ENCODE assay signal across 1 cellular context in genomic region chr1:35555601-35556477, GRCh38.
A peak's percentile ranks its signal among the peaks of the same experiment; 100 is the strongest.
TF ChIP-seq lines count a peak whose summit lies in the region.

No MANE protein-coding gene starts in this region.

TF ChIP-seq in HepG2, 621 proteins besides CTCF, POLR2A, EP300 and RAD21 (continued from another document and continues in another):
- peak; percentile 83; the same call in 1 of the 2 replicates for TF ChIP-seq ZBTB39 (CRISPR knock-in tag; IDR thresholded peaks at IDR 0.05)
- peak; percentile 50; the same call in 1 of the 2 replicates for TF ChIP-seq NCOR1 (IDR thresholded peaks at IDR 0.05; ENCODE audit: borderline replicate concordance, low read length)
- peak; percentile 39; the same call in 1 of the 2 replicates for TF ChIP-seq ZNF205 (CRISPR knock-in tag; IDR thresholded peaks at IDR 0.05)
- no peak for TF ChIP-seq ZNF879 (CRISPR knock-in tag; IDR thresholded peaks at IDR 0.05)
- TF ChIP-seq KDM5B (CRISPR knock-in tag; IDR thresholded peaks at IDR 0.05; ENCODE audit: borderline replicate concordance): no peak
- TF ChIP-seq DNMT1 (CRISPR knock-in tag; IDR thresholded peaks at IDR 0.05): no peak
- TF ChIP-seq, protein P1, sequence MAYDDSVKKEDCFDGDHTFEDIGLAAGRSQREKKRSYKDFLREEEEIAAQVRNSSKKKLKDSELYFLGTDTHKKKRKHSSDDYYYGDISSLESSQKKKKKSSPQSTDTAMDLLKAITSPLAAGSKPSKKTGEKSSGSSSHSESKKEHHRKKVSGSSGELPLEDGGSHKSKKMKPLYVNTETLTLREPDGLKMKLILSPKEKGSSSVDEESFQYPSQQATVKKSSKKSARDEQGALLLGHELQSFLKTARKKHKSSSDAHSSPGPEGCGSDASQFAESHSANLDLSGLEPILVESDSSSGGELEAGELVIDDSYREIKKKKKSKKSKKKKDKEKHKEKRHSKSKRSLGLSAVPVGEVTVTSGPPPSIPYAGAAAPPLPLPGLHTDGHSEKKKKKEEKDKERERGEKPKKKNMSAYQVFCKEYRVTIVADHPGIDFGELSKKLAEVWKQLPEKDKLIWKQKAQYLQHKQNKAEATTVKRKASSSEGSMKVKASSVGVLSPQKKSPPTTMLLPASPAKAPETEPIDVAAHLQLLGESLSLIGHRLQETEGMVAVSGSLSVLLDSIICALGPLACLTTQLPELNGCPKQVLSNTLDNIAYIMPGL (CRISPR knock-in tag; IDR thresholded peaks at IDR 0.05; ENCODE audit: borderline replicate concordance in 1 of 2, low read depth in 1 of 2): no peak
- TF ChIP-seq ZNF709 (CRISPR knock-in tag; IDR thresholded peaks at IDR 0.05): no peak
- no peak for TF ChIP-seq USF2 (IDR thresholded peaks at IDR 0.05; ENCODE audit: low read depth, low read length)
- no peak for TF ChIP-seq USF2 (CRISPR knock-in tag; IDR thresholded peaks at IDR 0.05; ENCODE audit: borderline replicate concordance)
- no peak for TF ChIP-seq MBD4 (IDR thresholded peaks at IDR 0.05; ENCODE audit: borderline replicate concordance, low read length)
- no peak for TF ChIP-seq ZNF691 (CRISPR knock-in tag; IDR thresholded peaks at IDR 0.05; ENCODE audit: borderline replicate concordance, low read depth)
- TF ChIP-seq ZNF337 (CRISPR knock-in tag; IDR thresholded peaks at IDR 0.05; ENCODE audit: borderline replicate concordance, low read depth): no peak
- 0 out of 2 replicates have a peak, but pooled peaks have one; percentile 10 for TF ChIP-seq DRAP1 (CRISPR knock-in tag; IDR thresholded peaks at IDR 0.05)
- TF ChIP-seq NFE2L1 (CRISPR knock-in tag; IDR thresholded peaks at IDR 0.05; ENCODE audit: borderline replicate concordance): no peak
- TF ChIP-seq PAX8 (CRISPR knock-in tag; IDR thresholded peaks at IDR 0.05; ENCODE audit: borderline replicate concordance): no peak
- TF ChIP-seq YY1 (IDR thresholded peaks at IDR 0.05; ENCODE audit: insufficient read depth, insufficient replicate concordance, low read depth, low read length): no peak
- TF ChIP-seq KLF13 (CRISPR knock-in tag; IDR thresholded peaks at IDR 0.05): no peak
- TF ChIP-seq XBP1 (CRISPR knock-in tag; IDR thresholded peaks at IDR 0.05): no peak
- TF ChIP-seq RARG (CRISPR knock-in tag; IDR thresholded peaks at IDR 0.05; ENCODE audit: low read depth): no peak
- TF ChIP-seq FOXA1 (IDR thresholded peaks at IDR 0.05): peak; percentile 87
- peak; percentile 95 for TF ChIP-seq FOXA1 (CRISPR knock-in tag; IDR thresholded peaks at IDR 0.05)
- no peak for TF ChIP-seq ZFP41 (CRISPR knock-in tag; IDR thresholded peaks at IDR 0.05; ENCODE audit: borderline replicate concordance)
- peak in 1 of 2 experiments; percentile 72; a peak in 2 of 4 replicates for TF ChIP-seq ATF4 (CRISPR knock-in tag; IDR thresholded peaks at IDR 0.05)
- TF ChIP-seq, protein P2, sequence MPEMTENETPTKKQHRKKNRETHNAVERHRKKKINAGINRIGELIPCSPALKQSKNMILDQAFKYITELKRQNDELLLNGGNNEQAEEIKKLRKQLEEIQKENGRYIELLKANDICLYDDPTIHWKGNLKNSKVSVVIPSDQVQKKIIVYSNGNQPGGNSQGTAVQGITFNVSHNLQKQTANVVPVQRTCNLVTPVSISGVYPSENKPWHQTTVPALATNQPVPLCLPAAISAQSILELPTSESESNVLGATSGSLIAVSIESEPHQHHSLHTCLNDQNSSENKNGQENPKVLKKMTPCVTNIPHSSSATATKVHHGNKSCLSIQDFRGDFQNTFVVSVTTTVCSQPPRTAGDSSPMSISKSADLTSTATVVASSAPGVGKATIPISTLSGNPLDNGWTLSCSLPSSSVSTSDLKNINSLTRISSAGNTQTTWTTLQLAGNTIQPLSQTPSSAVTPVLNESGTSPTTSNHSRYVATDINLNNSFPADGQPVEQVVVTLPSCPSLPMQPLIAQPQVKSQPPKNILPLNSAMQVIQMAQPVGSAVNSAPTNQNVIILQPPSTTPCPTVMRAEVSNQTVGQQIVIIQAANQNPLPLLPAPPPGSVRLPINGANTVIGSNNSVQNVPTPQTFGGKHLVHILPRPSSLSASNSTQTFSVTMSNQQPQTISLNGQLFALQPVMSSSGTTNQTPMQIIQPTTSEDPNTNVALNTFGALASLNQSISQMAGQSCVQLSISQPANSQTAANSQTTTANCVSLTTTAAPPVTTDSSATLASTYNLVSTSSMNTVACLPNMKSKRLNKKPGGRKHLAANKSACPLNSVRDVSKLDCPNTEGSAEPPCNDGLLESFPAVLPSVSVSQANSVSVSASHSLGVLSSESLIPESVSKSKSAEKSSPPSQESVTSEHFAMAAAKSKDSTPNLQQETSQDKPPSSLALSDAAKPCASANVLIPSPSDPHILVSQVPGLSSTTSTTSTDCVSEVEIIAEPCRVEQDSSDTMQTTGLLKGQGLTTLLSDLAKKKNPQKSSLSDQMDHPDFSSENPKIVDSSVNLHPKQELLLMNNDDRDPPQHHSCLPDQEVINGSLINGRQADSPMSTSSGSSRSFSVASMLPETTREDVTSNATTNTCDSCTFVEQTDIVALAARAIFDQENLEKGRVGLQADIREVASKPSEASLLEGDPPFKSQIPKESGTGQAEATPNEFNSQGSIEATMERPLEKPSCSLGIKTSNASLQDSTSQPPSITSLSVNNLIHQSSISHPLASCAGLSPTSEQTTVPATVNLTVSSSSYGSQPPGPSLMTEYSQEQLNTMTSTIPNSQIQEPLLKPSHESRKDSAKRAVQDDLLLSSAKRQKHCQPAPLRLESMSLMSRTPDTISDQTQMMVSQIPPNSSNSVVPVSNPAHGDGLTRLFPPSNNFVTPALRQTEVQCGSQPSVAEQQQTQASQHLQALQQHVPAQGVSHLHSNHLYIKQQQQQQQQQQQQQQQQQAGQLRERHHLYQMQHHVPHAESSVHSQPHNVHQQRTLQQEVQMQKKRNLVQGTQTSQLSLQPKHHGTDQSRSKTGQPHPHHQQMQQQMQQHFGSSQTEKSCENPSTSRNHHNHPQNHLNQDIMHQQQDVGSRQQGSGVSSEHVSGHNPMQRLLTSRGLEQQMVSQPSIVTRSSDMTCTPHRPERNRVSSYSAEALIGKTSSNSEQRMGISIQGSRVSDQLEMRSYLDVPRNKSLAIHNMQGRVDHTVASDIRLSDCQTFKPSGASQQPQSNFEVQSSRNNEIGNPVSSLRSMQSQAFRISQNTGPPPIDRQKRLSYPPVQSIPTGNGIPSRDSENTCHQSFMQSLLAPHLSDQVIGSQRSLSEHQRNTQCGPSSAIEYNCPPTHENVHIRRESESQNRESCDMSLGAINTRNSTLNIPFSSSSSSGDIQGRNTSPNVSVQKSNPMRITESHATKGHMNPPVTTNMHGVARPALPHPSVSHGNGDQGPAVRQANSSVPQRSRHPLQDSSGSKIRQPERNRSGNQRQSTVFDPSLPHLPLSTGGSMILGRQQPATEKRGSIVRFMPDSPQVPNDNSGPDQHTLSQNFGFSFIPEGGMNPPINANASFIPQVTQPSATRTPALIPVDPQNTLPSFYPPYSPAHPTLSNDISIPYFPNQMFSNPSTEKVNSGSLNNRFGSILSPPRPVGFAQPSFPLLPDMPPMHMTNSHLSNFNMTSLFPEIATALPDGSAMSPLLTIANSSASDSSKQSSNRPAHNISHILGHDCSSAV (CRISPR knock-in tag; IDR thresholded peaks at IDR 0.05; ENCODE audit: borderline replicate concordance): no peak
- TF ChIP-seq HOXA9 (CRISPR knock-in tag; IDR thresholded peaks at IDR 0.05; ENCODE audit: borderline replicate concordance): no peak
- TF ChIP-seq ZNF772 (CRISPR knock-in tag; IDR thresholded peaks at IDR 0.05): 0 out of 2 replicates have a peak, but pooled peaks have one; percentile 32
- TF ChIP-seq ARNT2 (CRISPR knock-in tag; IDR thresholded peaks at IDR 0.05; ENCODE audit: low read depth): no peak
- TF ChIP-seq ZNF260 (CRISPR knock-in tag; IDR thresholded peaks at IDR 0.05; ENCODE audit: borderline replicate concordance, low read depth): no peak
- no peak for TF ChIP-seq NFKB2 (CRISPR knock-in tag; IDR thresholded peaks at IDR 0.05; ENCODE audit: borderline replicate concordance)
- TF ChIP-seq ZNF883 (CRISPR knock-in tag; IDR thresholded peaks at IDR 0.05; ENCODE audit: not compliant biosample characterization): no peak
- TF ChIP-seq ZNF703 (CRISPR knock-in tag; IDR thresholded peaks at IDR 0.05; ENCODE audit: borderline replicate concordance): peak; percentile 45; the same call in 1 of the 2 replicates
- no peak for TF ChIP-seq PBX3 (CRISPR knock-in tag; IDR thresholded peaks at IDR 0.05; ENCODE audit: borderline replicate concordance)
- TF ChIP-seq, protein P3, sequence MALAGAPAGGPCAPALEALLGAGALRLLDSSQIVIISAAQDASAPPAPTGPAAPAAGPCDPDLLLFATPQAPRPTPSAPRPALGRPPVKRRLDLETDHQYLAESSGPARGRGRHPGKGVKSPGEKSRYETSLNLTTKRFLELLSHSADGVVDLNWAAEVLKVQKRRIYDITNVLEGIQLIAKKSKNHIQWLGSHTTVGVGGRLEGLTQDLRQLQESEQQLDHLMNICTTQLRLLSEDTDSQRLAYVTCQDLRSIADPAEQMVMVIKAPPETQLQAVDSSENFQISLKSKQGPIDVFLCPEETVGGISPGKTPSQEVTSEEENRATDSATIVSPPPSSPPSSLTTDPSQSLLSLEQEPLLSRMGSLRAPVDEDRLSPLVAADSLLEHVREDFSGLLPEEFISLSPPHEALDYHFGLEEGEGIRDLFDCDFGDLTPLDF (CRISPR knock-in tag; IDR thresholded peaks at IDR 0.05): no peak
- no peak for TF ChIP-seq ATM (IDR thresholded peaks at IDR 0.05; ENCODE audit: borderline replicate concordance)
- no peak for TF ChIP-seq RFX1 (IDR thresholded peaks at IDR 0.05)
- TF ChIP-seq ZNF629 (CRISPR knock-in tag; conservative IDR thresholded peaks at IDR 0.05): no peak
- TF ChIP-seq SMC3 (IDR thresholded peaks at IDR 0.05; ENCODE audit: low read length): no peak
- no peak for TF ChIP-seq ZNF567 (CRISPR knock-in tag; IDR thresholded peaks at IDR 0.05; ENCODE audit: borderline replicate concordance)
- no peak for TF ChIP-seq SAFB2 (CRISPR knock-in tag; IDR thresholded peaks at IDR 0.05; ENCODE audit: borderline replicate concordance, low read depth)
- TF ChIP-seq, protein P4, sequence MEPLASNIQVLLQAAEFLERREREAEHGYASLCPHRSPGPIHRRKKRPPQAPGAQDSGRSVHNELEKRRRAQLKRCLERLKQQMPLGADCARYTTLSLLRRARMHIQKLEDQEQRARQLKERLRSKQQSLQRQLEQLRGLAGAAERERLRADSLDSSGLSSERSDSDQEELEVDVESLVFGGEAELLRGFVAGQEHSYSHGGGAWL (CRISPR knock-in tag; IDR thresholded peaks at IDR 0.05): no peak
- TF ChIP-seq GLMP (CRISPR knock-in tag; IDR thresholded peaks at IDR 0.05; ENCODE audit: borderline replicate concordance): no peak
